In genomic region chr7:123622660-123623386, GRCh38 we compare ENCODE assay signal across 1 cellular context.
TF ChIP-seq lines count a peak whose summit lies in the region.

No MANE protein-coding gene starts in this region.

TF ChIP-seq in K562, 482 proteins besides CTCF, POLR2A, EP300 and RAD21 (continued from another document):
- TF ChIP-seq MAFK (IDR thresholded peaks at IDR 0.05; ENCODE audit: low read length) (no peak), ZNF766 (CRISPR knock-in tag; conservative IDR thresholded peaks at IDR 0.05) (peak; percentile 88), TOE1 (IDR thresholded peaks at IDR 0.05; ENCODE audit: borderline replicate concordance) (no peak), TOE1 (CRISPR knock-in tag; IDR thresholded peaks at IDR 0.05; ENCODE audit: borderline replicate concordance, low read depth) (no peak), POLR2H (tag; IDR thresholded peaks at IDR 0.05; ENCODE audit: low read depth) (peak; percentile 50; the same call in 1 of the 2 replicates), SRF (CRISPR knock-in tag; IDR thresholded peaks at IDR 0.05) (0 out of 4 replicates have a peak, but pooled peaks of 1 of the 2 experiments have one; percentile 23), ZNF668 (CRISPR knock-in tag; IDR thresholded peaks at IDR 0.05) (peak; percentile 7; the same call in 1 of the 2 replicates), RHOXF2B (CRISPR knock-in tag; conservative IDR thresholded peaks at IDR 0.05) (peak; percentile 66; the same call in 1 of the 2 replicates), HMBOX1 (IDR thresholded peaks at IDR 0.05) (no peak), ZNF584 (CRISPR knock-in tag; IDR thresholded peaks at IDR 0.05; ENCODE audit: low read depth) (peak; percentile 94), RREB1 (CRISPR knock-in tag; IDR thresholded peaks at IDR 0.05) (0 out of 2 replicates have a peak, but pooled peaks have one; percentile 37), TRIM24 (IDR thresholded peaks at IDR 0.05) (peak in 1 of 2 experiments; percentile 59; a peak in 2 of 4 replicates), L3MBTL2 (IDR thresholded peaks at IDR 0.05) (peak; percentile 63; the same call in 1 of the 2 replicates), GTF2A2 (tag; IDR thresholded peaks at IDR 0.05) (0 out of 2 replicates have a peak, but pooled peaks have one; percentile 24), DIDO1 (tag; IDR thresholded peaks at IDR 0.05; ENCODE audit: low read depth) (0 out of 2 replicates have a peak, but pooled peaks have one; percentile 42), NR2C2 (CRISPR knock-in tag; IDR thresholded peaks at IDR 0.05) (no peak), NR2C2 (tag; IDR thresholded peaks at IDR 0.05) (peak; percentile 68; the same call in 1 of the 2 replicates), ZKSCAN8 (CRISPR knock-in tag; IDR thresholded peaks at IDR 0.05) (peak; percentile 72; the same call in 1 of the 2 replicates), ZZZ3 (IDR thresholded peaks at IDR 0.05) (no peak), ZNF395 (CRISPR knock-in tag; IDR thresholded peaks at IDR 0.05) (peak; percentile 75; the same call in 1 of the 2 replicates), GABPA (tag; conservative IDR thresholded peaks at IDR 0.05; ENCODE audit: low read depth) (0 out of 2 replicates have a peak, but pooled peaks have one; percentile 45), CBX8 (IDR thresholded peaks at IDR 0.05; ENCODE audit: borderline replicate concordance, extremely low read depth, low read depth, low read length, poor library complexity, severe bottlenecking) (no peak), PTTG1 (tag; IDR thresholded peaks at IDR 0.05; ENCODE audit: low read depth) (0 out of 2 replicates have a peak, but pooled peaks have one; percentile 18), ZNF592 (IDR thresholded peaks at IDR 0.05) (0 out of 2 replicates have a peak, but pooled peaks have one; percentile 23), HNRNPL (IDR thresholded peaks at IDR 0.05; ENCODE audit: low read depth, low read length) (no peak), SLC30A9 (CRISPR knock-in tag; IDR thresholded peaks at IDR 0.05) (no peak)
